ENCODE assay signal across 10 cellular contexts in the genomic region with DNA sequence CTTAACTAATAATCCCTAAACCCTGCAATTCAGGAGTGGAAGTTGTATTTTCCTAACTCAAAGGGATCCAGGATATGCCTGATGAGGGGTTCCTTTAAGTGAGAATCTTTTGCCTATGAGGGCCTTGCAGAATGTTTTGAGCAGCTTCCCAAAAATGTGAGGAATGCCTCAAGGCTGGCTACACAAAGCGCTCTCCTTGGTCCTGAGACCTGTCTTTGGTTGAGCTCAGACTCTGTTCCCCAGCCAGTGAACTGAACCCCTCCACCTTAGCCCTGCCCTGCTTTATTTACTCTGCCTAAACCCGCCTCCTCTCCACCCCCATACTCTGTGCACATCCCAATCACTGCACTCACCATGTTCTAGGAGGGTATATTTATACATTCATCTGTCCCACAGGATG.
DNase-seq lines count a peak whose midpoint lies in the region; ATAC-seq, FAIRE-seq and TF ChIP-seq lines count a peak whose summit lies in the region.
"Had no signal": no experiment of that assay in that cellular context is flagged by ENCODE, and none has a peak within 500 bp of the region (broad histone marks: within the 10 kb centered on the region; RNA-seq: fewer than 3 reads in every experiment).

No MANE protein-coding gene starts in this region.

- H3K4me3 ChIP-seq in astrocyte of the cerebellum (ENCODE audit: low read depth, low read length): no peak overlapping the region

- ATAC-seq in GM21723 (IDR thresholded peaks at IDR 0.05; ENCODE audit: unreplicated experiment): no peak

- FAIRE-seq in HTR-8/SVneo (lab: Jason Lieb, UNC): no peak

- in situ Hi-C loops in astrocyte of the cerebellum (cut with HindIII; ENCODE audit: low sequenced_read_pairs) (no loop called here), GM13977 (cut with MboI; ENCODE audit: low pct_unique_long_range_greater_than_20kb, low sequenced_read_pairs, unreplicated experiment) (no loop called here)

- TF ChIP-seq CTCF in astrocyte of the cerebellum (IDR thresholded peaks at IDR 0.05; ENCODE audit: low read depth, low read length, missing control alignments) (no peak), GM13977 (IDR thresholded peaks at IDR 0.05; ENCODE audit: extremely low read depth, insufficient read depth, missing control alignments) (no peak)

- peak; percentile 80 for DNase-seq in AG20443 (ENCODE audit: low spot score)
- peak; percentile 4 for DNase-seq in HTR-8/SVneo (ENCODE audit: insufficient read length, low spot score)
- DNase-seq in astrocyte of the cerebellum (ENCODE audit: low read depth): peak; percentile 68
- DNase-seq in iPS-NIHi7 (ENCODE audit: extremely low spot score): peak; percentile 88
- DNase-seq in middle frontal gyrus (ENCODE audit: extremely low spot score, low spot score): no peak
- DNase-seq in GM13977 (ENCODE audit: low spot score): no peak
- DNase-seq in OCI-M1 (lab: John Stamatoyannopoulos, UW): no peak
- DNase-seq: NCI-H2107, right cardiac atrium had no signal

Comparison
In these comparisons a context has a peak if more than half of its experiments do, and no peak if none do; other contexts are left out.
1. DNase-seq: peak in AG20443 (single experiment), HTR-8/SVneo (single experiment), astrocyte of the cerebellum (single experiment) and iPS-NIHi7 (single experiment); none in middle frontal gyrus (single experiment), GM13977 (single experiment) and OCI-M1 (single experiment).